Comparison of ENCODE assay signal across 9 cellular contexts in genomic region chr3:13111173-13111873, GRCh38. TPM values are rescaled to one million over a fixed set of nuclear protein-coding genes. Genes with fewer than 3 reads are reported as not detected.
DNase-seq lines count a peak whose midpoint lies in the region; ATAC-seq, FAIRE-seq and TF ChIP-seq lines count a peak whose summit lies in the region.
"Had no signal": no experiment of that assay in that cellular context is flagged by ENCODE, and none has a peak within 500 bp of the region (broad histone marks: within the 10 kb centered on the region; RNA-seq: fewer than 3 reads in every experiment).

No MANE protein-coding gene starts in this region.

- TF ChIP-seq EP300 in A549 (IDR thresholded peaks at IDR 0.05), result no peak

- ATAC-seq in A549 (no peak), GM19043 (IDR thresholded peaks at IDR 0.05; ENCODE audit: low read depth, unreplicated experiment) (peak; percentile 24), HG03280 (IDR thresholded peaks at IDR 0.05; ENCODE audit: unreplicated experiment) (no peak), HG03175 (IDR thresholded peaks at IDR 0.05; ENCODE audit: unreplicated experiment) (no peak)

- no peak for TF ChIP-seq CTCF in A549 (IDR thresholded peaks at IDR 0.05)
- TF ChIP-seq CTCF in LNCaP clone FGC (IDR thresholded peaks at IDR 0.05; ENCODE audit: control insufficient read depth, extremely low read depth, insufficient read depth), result no peak

- TF ChIP-seq POLR2A in A549 (IDR thresholded peaks at IDR 0.05; ENCODE audit: low read length), result no peak

- CTCF ChIA-PET in A549 (lab: Yijun Ruan, JAX), result interaction anchor here (0.9 to 9.0 kb wide), 4 partner anchors 9 to 342 kb away, joined by 3 to 62 read pairs (median 4); no protein-coding TSS in a partner anchor

- H3K27ac ChIP-seq in A549, result peak overlapping the region in 1 of 2 experiments; percentile 34; a peak in 2 of 6 replicates
- H3K27ac ChIP-seq: adrenal gland had no signal

- no peak for TF ChIP-seq RAD21 in A549 (conservative IDR thresholded peaks at IDR 0.05 in 1 of 2, IDR thresholded peaks at IDR 0.05 in 1 of 2)

- 67% methylated on average over 9 of the region's 9 CpGs for WGBS in A549 (ENCODE audit: missing lambda C conversion rate)

- DNase-seq in A549 (ENCODE audit: low read depth in 1 of 2, low spot score in 1 of 2) (no peak), LNCaP clone FGC (ENCODE audit: low read depth) (peak; percentile 53), islet precursor cell (peak; percentile 76), MV-4-11 (lab: John Stamatoyannopoulos, UW) (no peak), NOMO-1 (lab: John Stamatoyannopoulos, UW; ENCODE audit: unreplicated experiment in 2 of 2) (no peak)

- no peak for FAIRE-seq in A549 (lab: Jason Lieb, UNC)

- H3K4me1 ChIP-seq in A549, result peaks cover 21% of the 10 kb centered on the region
- H3K4me1 ChIP-seq: adrenal gland had no signal

- POLR2A ChIA-PET in A549 (lab: Yijun Ruan, JAX), result no interaction called here

- H3K4me2 ChIP-seq in A549, result peak overlapping the region; percentile 24; the same call in 1 of the 3 replicates

- H3K4me3 ChIP-seq in A549 (no peak overlapping the region), LNCaP clone FGC (ENCODE audit: low read depth, low read length) (no peak overlapping the region)
- H3K4me3 ChIP-seq: adrenal gland had no signal

- no peaks in the 10 kb centered on the region for H3K9me3 ChIP-seq in A549
- H3K9me3 ChIP-seq: adrenal gland had no signal

TF ChIP-seq in A549, 52 proteins besides CTCF, POLR2A, EP300 and RAD21:
- TF ChIP-seq RARB (CRISPR knock-in tag; IDR thresholded peaks at IDR 0.05) (no peak), MAX (IDR thresholded peaks at IDR 0.05) (no peak), BHLHE40 (IDR thresholded peaks at IDR 0.05; ENCODE audit: low read depth, low read length) (no peak), MAZ (IDR thresholded peaks at IDR 0.05; ENCODE audit: borderline replicate concordance, low read depth, low read length) (no peak), ATOH8 (CRISPR knock-in tag; IDR thresholded peaks at IDR 0.05; ENCODE audit: low read depth) (no peak)
TF ChIP-seq in A549: peak in this region for 0.

RNA-seq across cellular contexts. Expression of gene IQSEC1, which starts 38.1 kb away (rescaled TPM):
- polyA plus RNA-seq in A549 (2011; rRNA removed) (3.7 and 5.8 TPM in 2 replicates), A549 (2017; fragmentation: RNase III; extraction: RNeasy Plus Mini Kit Qiagen cat#74134 plus additional on column Dnase treatment) (10.2 to 10.7 TPM (median 10.5 TPM) in 3 replicates)
- polyA plus RNA-seq in A549 (2012; cell fraction: cytosol; rRNA removed), result 6.7 and 9.6 TPM in 2 replicates
- polyA plus RNA-seq in A549 (2012; cell fraction: nucleus; rRNA removed), result 17.5 and 17.8 TPM in 2 replicates
- polyA minus RNA-seq in A549 (2011; rRNA and poly(A)+ RNA removed), result 7.4 and 9.4 TPM in 2 replicates

Comparison
In these comparisons a context has a peak if more than half of its experiments do, and no peak if none do; other contexts are left out.
1. DNase-seq: peak in LNCaP clone FGC (single experiment) and islet precursor cell (single experiment); none in A549 (0 of 2), MV-4-11 (single experiment) and NOMO-1 (0 of 2).